Comparison of ENCODE assay signal across 8 cellular contexts in the genomic region with DNA sequence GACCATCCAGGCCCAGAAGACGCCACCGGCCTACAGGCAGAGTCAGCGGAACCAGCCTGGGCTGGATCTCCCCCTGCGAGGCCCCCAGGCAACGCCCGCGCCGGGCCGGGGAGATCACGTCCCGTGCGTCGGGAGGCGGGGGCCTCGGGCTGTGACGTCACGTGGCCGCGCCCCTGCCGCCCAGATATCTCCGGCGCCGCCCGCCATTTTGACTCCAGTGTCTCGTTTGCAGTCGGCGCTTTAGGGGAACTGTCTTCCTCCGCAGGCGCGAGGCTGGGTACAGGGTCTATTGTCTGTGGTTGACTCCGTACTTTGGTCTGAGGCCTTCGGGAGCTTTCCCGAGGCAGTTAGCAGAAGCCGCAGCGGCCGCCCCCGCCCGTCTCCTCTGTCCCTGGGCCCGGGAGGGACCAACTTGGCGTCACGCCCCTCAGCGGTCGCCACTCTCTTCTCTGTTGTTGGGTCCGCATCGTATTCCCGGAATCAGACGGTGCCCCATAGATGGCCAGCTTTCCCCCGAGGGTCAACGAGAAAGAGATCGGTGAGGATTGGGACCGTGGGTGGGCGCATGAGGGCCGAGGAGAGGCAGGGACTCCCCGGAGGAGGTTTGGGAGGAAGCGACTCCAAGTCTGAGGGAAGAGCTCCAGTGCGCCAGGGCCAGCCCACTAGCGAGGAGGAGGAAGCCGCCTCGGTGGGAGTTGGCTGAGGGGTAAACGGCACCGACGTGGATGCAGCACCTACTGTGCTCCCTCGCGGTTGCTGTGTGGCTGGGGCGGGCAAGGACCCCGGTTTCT. TPM values are rescaled to one million over a fixed set of nuclear protein-coding genes. Genes with fewer than 3 reads are reported as not detected.
DNase-seq lines count a peak whose midpoint lies in the region; ATAC-seq and TF ChIP-seq lines count a peak whose summit lies in the region.

A gene with protein sequence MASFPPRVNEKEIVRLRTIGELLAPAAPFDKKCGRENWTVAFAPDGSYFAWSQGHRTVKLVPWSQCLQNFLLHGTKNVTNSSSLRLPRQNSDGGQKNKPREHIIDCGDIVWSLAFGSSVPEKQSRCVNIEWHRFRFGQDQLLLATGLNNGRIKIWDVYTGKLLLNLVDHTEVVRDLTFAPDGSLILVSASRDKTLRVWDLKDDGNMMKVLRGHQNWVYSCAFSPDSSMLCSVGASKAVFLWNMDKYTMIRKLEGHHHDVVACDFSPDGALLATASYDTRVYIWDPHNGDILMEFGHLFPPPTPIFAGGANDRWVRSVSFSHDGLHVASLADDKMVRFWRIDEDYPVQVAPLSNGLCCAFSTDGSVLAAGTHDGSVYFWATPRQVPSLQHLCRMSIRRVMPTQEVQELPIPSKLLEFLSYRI (plus strand): TSS at position 217 of the 791 bp plus-strand sequence. CDS start 282 bp downstream, at position 499.

- no peaks in the 10 kb centered on the region for H3K9me3 Mint-ChIP-seq in activated CD4-positive, alpha-beta T cell treated with anti-CD3 and anti-CD28 coated beads, Interleukin-2, amount 10 ng/mL, durations not matched to agents 7 days and 5 days

- TF ChIP-seq CTCF in C4-2B (conservative IDR thresholded peaks at IDR 0.05) (no peak), coronary artery (IDR thresholded peaks at IDR 0.05) (no peak)

- H3K4me1 Mint-ChIP-seq in activated CD4-positive, alpha-beta T cell treated with anti-CD3 and anti-CD28 coated beads, Interleukin-2, amount 10 ng/mL, durations not matched to agents 7 days and 5 days, result peaks cover 35% of the 10 kb centered on the region

- DNase-seq in NCI-H526 (lab: John Stamatoyannopoulos, UW) (peak; percentile 92 to 98), coronary artery (ENCODE audit: low spot score) (peak; percentile 94), left kidney (ENCODE audit: low read depth, low spot score) (peak; percentile 98)
- peak; percentile 92 for DNase-seq in activated CD4-positive, alpha-beta T cell treated with anti-CD3 and anti-CD28 coated beads, Interleukin-2, amount 10 ng/mL, durations not matched to agents 7 days and 5 days
- DNase-seq in stimulated activated CD4-positive, alpha-beta T cell treated with anti-CD3 and anti-CD28 coated beads, Interleukin-1b, Interleukin-23, amount 100 ng/mL, for 48 hours, result peak; percentile 92

- peak within 1 kb of the TSS; percentile 91 for H3K4me3 Mint-ChIP-seq in activated CD4-positive, alpha-beta T cell treated with anti-CD3 and anti-CD28 coated beads, Interleukin-2, amount 10 ng/mL, durations not matched to agents 7 days and 5 days

- peak; percentile 82 for ATAC-seq in GM19351 (IDR thresholded peaks at IDR 0.05; ENCODE audit: unreplicated experiment)
- ATAC-seq in HG03520 (IDR thresholded peaks at IDR 0.05; ENCODE audit: unreplicated experiment), result peak; percentile 69

- POLR2A ChIA-PET in activated CD4-positive, alpha-beta T cell treated with anti-CD3 and anti-CD28 coated beads, Interleukin-2, amount 10 ng/mL, durations not matched to agents 7 days and 5 days (lab: Charles Lee), result interaction anchor here (1.0 to 1.2 kb wide), 2 partner anchors 29 to 39 kb away, joined by 3 to 4 read pairs; no protein-coding TSS in a partner anchor

- peaks cover 16% of the 10 kb centered on the region for H3K36me3 Mint-ChIP-seq in activated CD4-positive, alpha-beta T cell treated with anti-CD3 and anti-CD28 coated beads, Interleukin-2, amount 10 ng/mL, durations not matched to agents 7 days and 5 days (ENCODE audit: low read depth)

- peak within 1 kb of the TSS; percentile 97 for H3K4me3 ChIP-seq in coronary artery

- H3K27ac ChIP-seq in C4-2B (peak within 1 kb of the TSS; percentile 90), coronary artery (peak within 1 kb of the TSS; percentile 99 to 100)

- CTCF ChIA-PET in activated CD4-positive, alpha-beta T cell treated with anti-CD3 and anti-CD28 coated beads, Interleukin-2, amount 10 ng/mL, durations not matched to agents 7 days and 5 days (lab: Charles Lee), result interaction anchor here (0.6 to 2.8 kb wide), 11 partner anchors 9 to 203 kb away, joined by 3 to 9 read pairs (median 4); no protein-coding TSS in a partner anchor

- peak within 1 kb of the TSS; percentile 100 for H3K27ac Mint-ChIP-seq in activated CD4-positive, alpha-beta T cell treated with anti-CD3 and anti-CD28 coated beads, Interleukin-2, amount 10 ng/mL, durations not matched to agents 7 days and 5 days

- H3K27me3 Mint-ChIP-seq in activated CD4-positive, alpha-beta T cell treated with anti-CD3 and anti-CD28 coated beads, Interleukin-2, amount 10 ng/mL, durations not matched to agents 7 days and 5 days, result no peaks in the 10 kb centered on the region

RNA-seq across cellular contexts. Expression of the gene that starts here (rescaled TPM):
- total RNA-seq in activated CD4-positive, alpha-beta T cell treated with anti-CD3 and anti-CD28 coated beads, Interleukin-2, amount 10 ng/mL, durations not matched to agents 7 days and 5 days, result 100 to 1,000 TPM; 107 to 111 TPM

Comparison
In these comparisons a context has a peak if more than half of its experiments do, and no peak if none do; other contexts are left out.
1. Peak in every context shown above with its lines: DNase-seq, ATAC-seq, H3K4me3 ChIP-seq and H3K27ac ChIP-seq.